Comparison of ENCODE assay signal across 35 cellular contexts in genomic region chr5:67858470-67859096, GRCh38.
"Had no signal": no experiment of that assay in that cellular context is flagged by ENCODE, and none has a peak within 500 bp of the region (broad histone marks: within the 10 kb centered on the region; RNA-seq: fewer than 3 reads in every experiment).

No MANE protein-coding gene starts in this region.

- H3K4me1 ChIP-seq: adrenal gland, body of pancreas, esophagus muscularis mucosa, foreskin keratinocyte, gastrocnemius medialis had no signal

- DNase-seq: activated B cell treated with CpG ODN at 0.5 μM for 24 hours; activated CD4-positive, alpha-beta memory T cell treated with anti-CD3 and anti-CD28 coated beads for 36 hours; activated CD4-positive, alpha-beta T cell treated with anti-CD3 and anti-CD28 coated beads, Interleukin-2, amount 10 ng/mL, durations not matched to agents 24 days and 14 days; activated CD8-positive, alpha-beta memory T cell treated with anti-CD3 and anti-CD28 coated beads, Interleukin-2, amount 10 ng/mL, durations not matched to agents 7 days and 5 days; activated CD8-positive, alpha-beta memory T cell treated with anti-CD3 and anti-CD28 coated beads, Interleukin-2, amount 50 U/mL, for 4 hours; activated CD8-positive, alpha-beta T cell treated with anti-CD3 and anti-CD28 coated beads, Interleukin-2, amount 10 ng/mL, durations not matched to agents 7 days and 5 days; activated effector memory CD4-positive, alpha-beta T cell treated with anti-CD3 and anti-CD28 coated beads, Interleukin-2, amount 50 U/mL, for 16 hours; activated naive CD4-positive, alpha-beta T cell treated with anti-CD3 and anti-CD28 coated beads for 36 hours; activated naive CD8-positive, alpha-beta T cell treated with anti-CD3 and anti-CD28 coated beads for 36 hours; activated naive CD8-positive, alpha-beta T cell treated with anti-CD3 and anti-CD28 coated beads, Interleukin-2, amount 50 U/mL, for 24 hours; activated T-cell treated with anti-CD3 and anti-CD28 coated beads, Interleukin-2, amount 50 U/mL, for 1 hour; activated T-cell treated with anti-CD3 and anti-CD28 coated beads, Interleukin-2, amount 50 U/mL, for 48 hours; adrenal gland; amygdala; aorta; body of pancreas; caudate nucleus; cortex of kidney; dermis blood vessel endothelial cell; effector CD4-positive, alpha-beta T cell; effector memory CD8-positive, alpha-beta T cell; erythroblast; foreskin keratinocyte; gastrocnemius medialis; glutamatergic neuron; T-helper 1 cell; T-helper 17 cell; T1000; WERI-Rb-1 had no signal

- H3K27me3 Mint-ChIP-seq: activated B cell treated with CpG ODN at 0.5 μM for 24 hours; activated CD4-positive, alpha-beta memory T cell treated with anti-CD3 and anti-CD28 coated beads for 36 hours; activated CD4-positive, alpha-beta T cell treated with anti-CD3 and anti-CD28 coated beads, Interleukin-2, amount 10 ng/mL, durations not matched to agents 24 days and 14 days; activated CD8-positive, alpha-beta memory T cell treated with anti-CD3 and anti-CD28 coated beads, Interleukin-2, amount 10 ng/mL, durations not matched to agents 7 days and 5 days; activated naive CD4-positive, alpha-beta T cell treated with anti-CD3 and anti-CD28 coated beads, Interleukin-2, amount 50 U/mL, for 24 hours; activated naive CD8-positive, alpha-beta T cell treated with anti-CD3 and anti-CD28 coated beads for 36 hours; effector memory CD8-positive, alpha-beta T cell; T-helper 17 cell had no signal

- H3K4me1 Mint-ChIP-seq: activated B cell treated with CpG ODN at 0.5 μM for 24 hours; activated CD4-positive, alpha-beta T cell treated with anti-CD3 and anti-CD28 coated beads, Interleukin-2, amount 10 ng/mL, durations not matched to agents 24 days and 14 days; activated CD8-positive, alpha-beta memory T cell treated with anti-CD3 and anti-CD28 coated beads, Interleukin-2, amount 10 ng/mL, durations not matched to agents 7 days and 5 days; activated naive CD4-positive, alpha-beta T cell treated with anti-CD3 and anti-CD28 coated beads, Interleukin-2, amount 50 U/mL, for 24 hours; activated naive CD8-positive, alpha-beta T cell treated with anti-CD3 and anti-CD28 coated beads for 36 hours; activated naive CD8-positive, alpha-beta T cell treated with anti-CD3 and anti-CD28 coated beads, Interleukin-2, amount 50 U/mL, for 24 hours; T-helper 17 cell had no signal

- H3K27ac Mint-ChIP-seq: activated B cell treated with CpG ODN at 0.5 μM for 24 hours; activated CD4-positive, alpha-beta memory T cell treated with anti-CD3 and anti-CD28 coated beads for 36 hours; activated CD4-positive, alpha-beta T cell treated with anti-CD3 and anti-CD28 coated beads, Interleukin-2, amount 10 ng/mL, durations not matched to agents 24 days and 14 days; activated CD8-positive, alpha-beta memory T cell treated with anti-CD3 and anti-CD28 coated beads, Interleukin-2, amount 10 ng/mL, durations not matched to agents 7 days and 5 days; activated CD8-positive, alpha-beta T cell treated with anti-CD3 and anti-CD28 coated beads, Interleukin-2, amount 10 ng/mL, durations not matched to agents 7 days and 5 days; activated naive CD4-positive, alpha-beta T cell treated with anti-CD3 and anti-CD28 coated beads for 36 hours; activated naive CD4-positive, alpha-beta T cell treated with anti-CD3 and anti-CD28 coated beads, Interleukin-2, amount 50 U/mL, for 24 hours; activated naive CD8-positive, alpha-beta T cell treated with anti-CD3 and anti-CD28 coated beads for 36 hours; activated naive CD8-positive, alpha-beta T cell treated with anti-CD3 and anti-CD28 coated beads, Interleukin-2, amount 50 U/mL, for 24 hours; activated T-helper 1 cell treated with anti-CD3 and anti-CD28 coated beads, Interleukin-12 subunit alpha, Interleukin-12 subunit beta, Interleukin-2, Interleukin-4 antibody, amounts not matched to agents 30 ng/mL and 10 ng/mL and 1 ng/mL, durations not matched to agents 14 hours and 24 hours and 36 hours; activated T-helper 2 cell treated with anti-CD3 and anti-CD28 coated beads, Interferon-gamma antibody, Interleukin-2, Interleukin-4, amounts not matched to agents 10 μg/mL and 5 μg/mL and 100 μg/mL, durations not matched to agents 14 hours and 24 hours and 36 hours; effector memory CD8-positive, alpha-beta T cell; T-helper 17 cell; T-helper 2 cell treated with Interferon-gamma antibody and Interleukin-4, amounts not matched to agents 5 μg/mL and 100 μg/mL, for 36 hours had no signal

- H3K9me3 Mint-ChIP-seq: activated CD4-positive, alpha-beta T cell treated with anti-CD3 and anti-CD28 coated beads, Interleukin-2, amount 10 ng/mL, durations not matched to agents 24 days and 14 days; activated naive CD4-positive, alpha-beta T cell treated with anti-CD3 and anti-CD28 coated beads, Interleukin-2, amount 50 U/mL, for 24 hours; activated T-helper 2 cell treated with anti-CD3 and anti-CD28 coated beads, Interferon-gamma antibody, Interleukin-2, Interleukin-4, amounts not matched to agents 10 μg/mL and 5 μg/mL and 100 μg/mL, durations not matched to agents 14 hours and 24 hours and 36 hours; T-helper 2 cell treated with Interferon-gamma antibody and Interleukin-4, amounts not matched to agents 5 μg/mL and 100 μg/mL, for 36 hours had no signal

- H3K4me3 Mint-ChIP-seq: activated B cell treated with CpG ODN at 0.5 μM for 24 hours; activated CD4-positive, alpha-beta memory T cell treated with anti-CD3 and anti-CD28 coated beads for 36 hours; activated CD4-positive, alpha-beta T cell treated with anti-CD3 and anti-CD28 coated beads, Interleukin-2, amount 10 ng/mL, durations not matched to agents 24 days and 14 days; activated CD8-positive, alpha-beta memory T cell treated with anti-CD3 and anti-CD28 coated beads, Interleukin-2, amount 10 ng/mL, durations not matched to agents 7 days and 5 days; activated CD8-positive, alpha-beta T cell treated with anti-CD3 and anti-CD28 coated beads, Interleukin-2, amount 10 ng/mL, durations not matched to agents 7 days and 5 days; activated naive CD4-positive, alpha-beta T cell treated with anti-CD3 and anti-CD28 coated beads for 36 hours; activated naive CD4-positive, alpha-beta T cell treated with anti-CD3 and anti-CD28 coated beads, Interleukin-2, amount 50 U/mL, for 24 hours; activated naive CD8-positive, alpha-beta T cell treated with anti-CD3 and anti-CD28 coated beads for 36 hours; activated naive CD8-positive, alpha-beta T cell treated with anti-CD3 and anti-CD28 coated beads, Interleukin-2, amount 50 U/mL, for 24 hours; activated T-helper 1 cell treated with anti-CD3 and anti-CD28 coated beads, Interleukin-12 subunit alpha, Interleukin-12 subunit beta, Interleukin-2, Interleukin-4 antibody, amounts not matched to agents 30 ng/mL and 10 ng/mL and 1 ng/mL, durations not matched to agents 14 hours and 24 hours and 36 hours; effector memory CD8-positive, alpha-beta T cell; T-helper 17 cell; T-helper 2 cell treated with Interferon-gamma antibody and Interleukin-4, amounts not matched to agents 5 μg/mL and 100 μg/mL, for 36 hours had no signal

- H3K9me3 ChIP-seq: adrenal gland, body of pancreas, esophagus muscularis mucosa, gastrocnemius medialis had no signal

- H3K4me3 ChIP-seq: adrenal gland, body of pancreas, esophagus muscularis mucosa, gastrocnemius medialis had no signal

- H3K36me3 Mint-ChIP-seq: activated CD4-positive, alpha-beta memory T cell treated with anti-CD3 and anti-CD28 coated beads for 36 hours; activated naive CD4-positive, alpha-beta T cell treated with anti-CD3 and anti-CD28 coated beads, Interleukin-2, amount 50 U/mL, for 24 hours; activated naive CD8-positive, alpha-beta T cell treated with anti-CD3 and anti-CD28 coated beads for 36 hours had no signal

- H3K27ac ChIP-seq: adrenal gland, body of pancreas, esophagus muscularis mucosa, foreskin keratinocyte, gastrocnemius medialis, WERI-Rb-1 had no signal

- ATAC-seq: activated CD4-positive, CD25-positive, alpha-beta regulatory T cell treated with anti-CD3 and anti-CD28 coated beads, Interleukin-2, amount 50 U/mL, for 24 hours; activated CD8-positive, alpha-beta memory T cell treated with anti-CD3 and anti-CD28 coated beads, Interleukin-2, amount 10 ng/mL, durations not matched to agents 7 days and 5 days; activated CD8-positive, alpha-beta T cell treated with anti-CD3 and anti-CD28 coated beads, Interleukin-2, amount 10 ng/mL, durations not matched to agents 7 days and 5 days; activated naive CD8-positive, alpha-beta T cell treated with anti-CD3 and anti-CD28 coated beads, Interleukin-2, amount 50 U/mL, for 24 hours; body of pancreas; effector memory CD8-positive, alpha-beta T cell; foreskin keratinocyte; gastrocnemius medialis; T-helper 17 cell had no signal

- H3K27me3 ChIP-seq: adrenal gland, body of pancreas, esophagus muscularis mucosa, foreskin keratinocyte, gastrocnemius medialis had no signal

- H3K36me3 ChIP-seq: adrenal gland, esophagus muscularis mucosa, gastrocnemius medialis, WERI-Rb-1 had no signal
